ENCODE assay signal across 20 cellular contexts in genomic region chr5:150548123-150548522, GRCh38.
"Had no signal": no experiment of that assay in that cellular context is flagged by ENCODE, and none has a peak within 500 bp of the region (broad histone marks: within the 10 kb centered on the region; RNA-seq: fewer than 3 reads in every experiment).

No MANE protein-coding gene starts in this region.

- ATAC-seq: K562, Panc1, Right ventricle myocardium inferior, SK-N-SH treated with all-trans-retinoic acid at 6 μM for 48 hours had no signal

- H3K4me2 ChIP-seq: KMS-11 had no signal

- H3K4me1 ChIP-seq: SJCRH30 had no signal

- H3K9me3 ChIP-seq: SJCRH30 had no signal

- DNase-seq: Kasumi-1, MM.1S, NCI-H1092 treated with DMSO at 0.1 percent for 48 hours, NCI-H1436, NCI-H187, NCI-H2029 treated with DMSO at 0.1 percent for 48 hours, NCI-H2107, NCI-H226, NCI-H446, NCI-H510A, NCI-H524 treated with DMSO at 0.1 percent for 48 hours, NCI-H69, NCI-H774, SHP77 treated with DMSO at 0.1 percent for 48 hours, SJCRH30 had no signal

- H3K27me3 ChIP-seq: SJCRH30 had no signal

- H3K9ac ChIP-seq: KMS-11 had no signal

- FAIRE-seq: K562 had no signal

- H3K4me3 ChIP-seq: K562, SJCRH30 had no signal

- H3K27ac ChIP-seq: KMS-11, SJCRH30 had no signal
